In the genomic region with DNA sequence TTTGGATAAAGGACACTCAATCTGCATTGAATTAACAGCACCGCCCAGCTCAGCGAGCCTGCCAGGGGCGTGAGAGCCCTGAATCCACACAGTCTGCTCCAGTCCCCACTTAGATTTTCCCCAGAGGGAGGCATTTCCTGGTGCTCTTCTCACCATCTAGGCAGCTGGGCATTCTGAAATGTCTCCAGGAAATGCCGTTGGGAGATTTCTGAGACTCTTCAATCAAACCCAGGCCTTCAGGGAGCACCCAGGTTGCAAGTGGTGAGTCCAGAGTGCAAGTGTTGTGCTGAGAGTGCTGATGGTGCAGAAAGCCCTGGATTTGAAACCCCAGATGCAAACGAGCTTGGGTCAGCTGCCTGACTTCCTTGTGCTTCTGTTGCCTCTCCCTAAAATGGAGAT, we compare ENCODE assay signal across 11 cellular contexts. TPM values are rescaled to one million over a fixed set of nuclear protein-coding genes. Genes with fewer than 3 reads are reported as not detected.
DNase-seq lines count a peak whose midpoint lies in the region; ATAC-seq, FAIRE-seq and TF ChIP-seq lines count a peak whose summit lies in the region.
"Had no signal": no experiment of that assay in that cellular context is flagged by ENCODE, and none has a peak within 500 bp of the region (broad histone marks: within the 10 kb centered on the region; RNA-seq: fewer than 3 reads in every experiment).

No MANE protein-coding gene starts in this region.

- no peak overlapping the region for H2AFZ ChIP-seq in GM12878 (ENCODE audit: control insufficient read depth, low read depth, low read length)

- H3K27ac ChIP-seq in GM12878 (ENCODE audit: control insufficient read depth, insufficient read depth) (no peak overlapping the region), lower lobe of right lung (no peak overlapping the region)

- TF ChIP-seq EP300 in GM12878 (IDR thresholded peaks at IDR 0.05; ENCODE audit: borderline replicate concordance in 1 of 2, control insufficient read depth in 1 of 2, low read depth in 2 of 2, low read length in 2 of 2), result no peak

- SMC1A ChIA-PET in GM12878 (lab: Charles Lee; ENCODE audit: uncharacterized antibody, unreplicated experiment), result interaction anchor here (0.6 to 4.6 kb wide), 3 partner anchors 43 to 523 kb away, joined by 3 to 62 read pairs (median 5); no protein-coding TSS in a partner anchor

- BruUV-seq in GM12878 (replicated peaks; lab: Mats Ljungman, UMichigan) (no TSS peak), MCF 10A (replicated peaks; lab: Mats Ljungman, UMichigan) (no TSS peak)

- no peaks in the 10 kb centered on the region for H3K27me3 ChIP-seq in GM12878 (replicated peaks in 1 of 2; ENCODE audit: control insufficient read depth in 2 of 2, insufficient read depth in 2 of 2, low read length in 1 of 2)
- H3K27me3 ChIP-seq in lower lobe of right lung (ENCODE audit: low read depth), result no peaks in the 10 kb centered on the region

- CTCF ChIA-PET in GM12878 (lab: Yijun Ruan, JAX), result interaction anchor here (0.7 to 10.3 kb wide), 8 partner anchors 17 to 79 kb away, joined by 3 to 187 read pairs (median 4); no protein-coding TSS in a partner anchor
- CTCF ChIA-PET in MCF 10A (lab: Yijun Ruan, JAX), result interaction anchor here (0.6 to 4.7 kb wide), 24 partner anchors 9 to 1648 kb away, joined by 3 to 124 read pairs (median 4); no protein-coding TSS in a partner anchor

- DNase-seq in Right ventricle myocardium superior (no peak), cardiac septum (ENCODE audit: low spot score) (no peak), GM12878 (ENCODE audit: low read depth, low spot score) (no peak), lower lobe of right lung (no peak), HT-29 (ENCODE audit: low spot score) (no peak), MCF 10A (ENCODE audit: unreplicated experiment) (no peak), amniotic stem cell (lab: John Stamatoyannopoulos, UW) (no peak)
- DNase-seq: activated CD4-positive, CD25-positive, alpha-beta regulatory T cell treated with anti-CD3 and anti-CD28 coated beads, Interleukin-2, amount 50 U/mL, for 72 hours; occipital lobe had no signal

- RAD21 ChIA-PET in GM12878 (lab: Charles Lee; ENCODE audit: unreplicated experiment), result interaction anchor here (1.1 to 7.3 kb wide), 3 partner anchors 28 to 233 kb away, joined by 3 to 75 read pairs (median 5); no protein-coding TSS in a partner anchor

- no peak for TF ChIP-seq POLR2A in GM12878 (IDR thresholded peaks at IDR 0.05; ENCODE audit: low read depth, low read length)

- H3K27ac Mint-ChIP-seq in MCF 10A (ENCODE audit: low read depth, unreplicated experiment), result no peak overlapping the region
- H3K27ac Mint-ChIP-seq: memory B cell had no signal

- WGBS in GM12878 (ENCODE audit: insufficient coverage, insufficient replicate concordance, low lambda C conversion rate, missing lambda C conversion rate), result 60% methylated on average over 5 of the region's 5 CpGs

- ATAC-seq in Right ventricle myocardium superior (ENCODE audit: poor library complexity) (peak; percentile 54), GM12878 (peak; percentile 39), lower lobe of right lung (peak; percentile 60 to 89), HG03520 (IDR thresholded peaks at IDR 0.05; ENCODE audit: unreplicated experiment) (no peak)

- no peaks in the 10 kb centered on the region for H3K27me3 Mint-ChIP-seq in MCF 10A (ENCODE audit: insufficient read depth, unreplicated experiment)

- H3K9me3 Mint-ChIP-seq in MCF 10A (ENCODE audit: unreplicated experiment), result no peaks in the 10 kb centered on the region

- H3K36me3 ChIP-seq in GM12878 (ENCODE audit: control insufficient read depth in 2 of 2, insufficient read depth in 2 of 2, low read length in 1 of 2) (no peaks in the 10 kb centered on the region), lower lobe of right lung (no peaks in the 10 kb centered on the region)

- H3K4me2 ChIP-seq in GM12878 (ENCODE audit: control insufficient read depth, insufficient read depth), result no peak overlapping the region

- in situ Hi-C loops in GM12878 (cut with MboI), result no loop called here

- TF ChIP-seq CTCF in GM12878 (IDR thresholded peaks at IDR 0.05 in 2 of 3, conservative IDR thresholded peaks at IDR 0.05 in 1 of 3; ENCODE audit: control insufficient read depth in 2 of 3, extremely low read depth in 1 of 3, insufficient read depth in 1 of 3, low read depth in 3 of 3, low read length in 3 of 3) (no peak), lower lobe of right lung (IDR thresholded peaks at IDR 0.05) (no peak), MCF 10A (IDR thresholded peaks at IDR 0.05; ENCODE audit: unreplicated experiment) (no peak)

- no peaks in the 10 kb centered on the region for H3K79me2 ChIP-seq in GM12878 (ENCODE audit: control insufficient read depth, insufficient read depth, low read length)

- H3K4me3 ChIP-seq in GM12878 (no peak overlapping the region), lower lobe of right lung (no peak overlapping the region)

- TF ChIP-seq RAD21 in GM12878 (IDR thresholded peaks at IDR 0.05; ENCODE audit: insufficient read depth, low read depth, low read length), result no peak

- no peaks in the 10 kb centered on the region for H4K20me1 ChIP-seq in GM12878 (ENCODE audit: control insufficient read depth, insufficient read depth)

- H3K4me1 Mint-ChIP-seq in MCF 10A (ENCODE audit: insufficient read depth, unreplicated experiment), result peaks cover under 1% of the 10 kb centered on the region

- H3K4me3 Mint-ChIP-seq in MCF 10A (ENCODE audit: unreplicated experiment), result no peak overlapping the region
- H3K4me3 Mint-ChIP-seq: memory B cell had no signal

- intact Hi-C loops in Right ventricle myocardium superior (cut with DNase I), result loop anchor here (2.0 kb wide), 1 partner anchor 67 kb away; no protein-coding TSS in a partner anchor
- intact Hi-C loops in cardiac septum (cut with DNase I), result no loop called here
- intact Hi-C loops in GM12878 (cut with micrococcal nuclease; ENCODE audit: unreplicated experiment), result loop anchor here (2.0 to 5.0 kb wide), 2 partner anchors 234 to 253 kb away; no protein-coding TSS in a partner anchor
- intact Hi-C loops in lower lobe of right lung (cut with DNase I), result loop anchor here (5.0 kb wide), 1 partner anchor 69 kb away; no protein-coding TSS in a partner anchor
- intact Hi-C loops in MCF 10A (cut with micrococcal nuclease), result no loop called here

- no peaks in the 10 kb centered on the region for H3K4me1 ChIP-seq in GM12878 (ENCODE audit: control insufficient read depth, insufficient read depth, low read length)
- H3K4me1 ChIP-seq in lower lobe of right lung, result peaks cover 12% of the 10 kb centered on the region

- POLR2A ChIA-PET in GM12878 (lab: Charles Lee), result no interaction called here
- POLR2A ChIA-PET in MCF 10A (lab: Yijun Ruan, JAX), result no interaction called here

- no peaks in the 10 kb centered on the region for H3K36me3 Mint-ChIP-seq in MCF 10A (ENCODE audit: insufficient read depth, unreplicated experiment)
- H3K36me3 Mint-ChIP-seq: memory B cell had no signal

- no peak for FAIRE-seq in GM12878 (lab: Jason Lieb, UNC)

- H3K9ac ChIP-seq in GM12878 (ENCODE audit: control insufficient read depth, insufficient read depth, low read length), result no peak overlapping the region

- no peaks in the 10 kb centered on the region for H3K9me3 ChIP-seq in GM12878 (replicated peaks; ENCODE audit: control insufficient read depth, insufficient read depth, low read length)
- no peaks in the 10 kb centered on the region for H3K9me3 ChIP-seq in lower lobe of right lung

RNA-seq across cellular contexts. Expression of a gene that starts 23.4 kb away (rescaled TPM):
- total RNA-seq in Right ventricle myocardium superior (2.8 TPM), cardiac septum (1.5 TPM), GM12878 (2014; rRNA removed) (0.28 TPM in 1 of 2 replicates, not detected in the other), GM12878 (2014; rRNA removed; fragmentation: Illumina TruSeq; extraction: Trizol) (0.09 TPM in 1 of 2 replicates, not detected in the other), GM12878 (2021) (0.16 and 0.44 TPM in 2 replicates), lower lobe of right lung (21.7 TPM), MCF 10A (2022) (0.17 TPM in 1 of 2 replicates, not detected in the other)
- 1.6 and 1.9 TPM in 2 replicates for total RNA-seq in GM12878 (2013; cell fraction: nucleolus; rRNA removed)
- polyA plus RNA-seq in GM12878 (2011; ENCODE audit: low read depth), result not detected
- polyA plus RNA-seq in GM12878 (2011; rRNA removed) (0.32 and 0.67 TPM in 2 replicates), GM12878 (2014; fragmentation: Illumina TruSeq; extraction: Trizol) (0.10 and 0.16 TPM in 2 replicates), GM12878 (2014; fragmentation: Nextera tagmentation; extraction: Ambion mirVana) (under 1 TPM in 1 of 2 experiments, not detected in 1; 0.07 TPM), GM12878 (2014; rRNA removed) (0.20 and 0.24 TPM in 2 replicates), GM12878 (2016; fragmentation: Nextera tagmentation; extraction: Ambion mirVana) (not detected)
- polyA plus RNA-seq in GM12878 (2011; cell fraction: cytosol; rRNA removed), result 0.45 and 0.70 TPM in 2 replicates
- 1.2 and 1.3 TPM in 2 replicates for polyA plus RNA-seq in GM12878 (2011; cell fraction: nucleus; rRNA removed)
- polyA plus RNA-seq in GM12878 (2012), result 0.23 and 0.25 TPM in 2 replicates
- 0.51 and 0.88 TPM in 2 replicates for polyA minus RNA-seq in GM12878 (2011; rRNA and poly(A)+ RNA removed)
- 0.67 TPM in 1 of 2 replicates, not detected in the other for polyA minus RNA-seq in GM12878 (2011; cell fraction: cytosol; rRNA and poly(A)+ RNA removed)
- 0.24 and 0.67 TPM in 2 replicates for polyA minus RNA-seq in GM12878 (2011; cell fraction: nucleus; rRNA and poly(A)+ RNA removed)
- 0.70 and 2.1 TPM in 2 replicates for total RNA-seq in HT-29 (2014; rRNA removed; shearing (Covaris generic))
- total RNA-seq: occipital lobe had no signal

RNA-seq across cellular contexts. Expression of a gene that starts 41.4 kb away (rescaled TPM):
- total RNA-seq in Right ventricle myocardium superior (284 TPM), cardiac septum (251 TPM), GM12878 (2014; rRNA removed) (248 and 277 TPM in 2 replicates), GM12878 (2014; rRNA removed; fragmentation: Illumina TruSeq; extraction: Trizol) (966 and 1,022 TPM in 2 replicates), GM12878 (2021) (263 and 272 TPM in 2 replicates), lower lobe of right lung (172 TPM), MCF 10A (2022) (76.8 and 104 TPM in 2 replicates)
- total RNA-seq in GM12878 (2013; cell fraction: nucleolus; rRNA removed), result 63.4 and 65.2 TPM in 2 replicates
- polyA plus RNA-seq in GM12878 (2011; ENCODE audit: low read depth), result 615 TPM
- polyA plus RNA-seq in GM12878 (2011; rRNA removed) (774 and 970 TPM in 2 replicates), GM12878 (2014; fragmentation: Illumina TruSeq; extraction: Trizol) (1,042 and 1,487 TPM in 2 replicates), GM12878 (2014; fragmentation: Nextera tagmentation; extraction: Ambion mirVana) (1,000 to 10,000 TPM; 2,131 to 2,567 TPM), GM12878 (2014; rRNA removed) (776 and 805 TPM in 2 replicates), GM12878 (2016; fragmentation: Nextera tagmentation; extraction: Ambion mirVana) (100 to 1,000 TPM; 921 to 985 TPM)
- 340 and 440 TPM in 2 replicates for polyA plus RNA-seq in GM12878 (2011; cell fraction: cytosol; rRNA removed)
- polyA plus RNA-seq in GM12878 (2011; cell fraction: nucleus; rRNA removed), result 206 and 275 TPM in 2 replicates
- polyA plus RNA-seq in GM12878 (2012), result 526 and 550 TPM in 2 replicates
- polyA minus RNA-seq in GM12878 (2011; rRNA and poly(A)+ RNA removed), result 118 and 135 TPM in 2 replicates
- 55.1 and 61.9 TPM in 2 replicates for polyA minus RNA-seq in GM12878 (2011; cell fraction: cytosol; rRNA and poly(A)+ RNA removed)
- polyA minus RNA-seq in GM12878 (2011; cell fraction: nucleus; rRNA and poly(A)+ RNA removed), result 82.2 and 112 TPM in 2 replicates
- 152 and 179 TPM in 2 replicates for total RNA-seq in HT-29 (2014; rRNA removed; shearing (Covaris generic))

RNA-seq across cellular contexts. Expression of a gene that starts 41.6 kb away (rescaled TPM):
- total RNA-seq in Right ventricle myocardium superior (7.9 TPM), cardiac septum (11.7 TPM), GM12878 (2014; rRNA removed) (19.3 and 25.1 TPM in 2 replicates), GM12878 (2014; rRNA removed; fragmentation: Illumina TruSeq; extraction: Trizol) (21.0 and 23.3 TPM in 2 replicates), GM12878 (2021) (13.7 and 14.0 TPM in 2 replicates), lower lobe of right lung (11.6 TPM), MCF 10A (2022) (9.7 and 9.8 TPM in 2 replicates)
- total RNA-seq in GM12878 (2013; cell fraction: nucleolus; rRNA removed), result 8.3 and 12.3 TPM in 2 replicates
- polyA plus RNA-seq in GM12878 (2011; ENCODE audit: low read depth), result 54.7 TPM
- polyA plus RNA-seq in GM12878 (2011; rRNA removed) (27.2 and 30.7 TPM in 2 replicates), GM12878 (2014; fragmentation: Illumina TruSeq; extraction: Trizol) (23.7 and 35.3 TPM in 2 replicates), GM12878 (2014; fragmentation: Nextera tagmentation; extraction: Ambion mirVana) (10 to 100 TPM; 45.0 to 46.1 TPM), GM12878 (2014; rRNA removed) (21.1 and 21.5 TPM in 2 replicates), GM12878 (2016; fragmentation: Nextera tagmentation; extraction: Ambion mirVana) (10 to 100 TPM; 27.3 to 29.9 TPM)
- polyA plus RNA-seq in GM12878 (2011; cell fraction: cytosol; rRNA removed), result 8.5 and 9.2 TPM in 2 replicates
- 6.0 and 7.6 TPM in 2 replicates for polyA plus RNA-seq in GM12878 (2011; cell fraction: nucleus; rRNA removed)
- polyA plus RNA-seq in GM12878 (2012), result 20.1 and 25.4 TPM in 2 replicates
- polyA minus RNA-seq in GM12878 (2011; rRNA and poly(A)+ RNA removed), result 4.8 and 8.6 TPM in 2 replicates
- polyA minus RNA-seq in GM12878 (2011; cell fraction: cytosol; rRNA and poly(A)+ RNA removed), result 1.5 and 2.0 TPM in 2 replicates
- 8.0 and 16.5 TPM in 2 replicates for polyA minus RNA-seq in GM12878 (2011; cell fraction: nucleus; rRNA and poly(A)+ RNA removed)
- 0.25 and 2.8 TPM in 2 replicates for total RNA-seq in HT-29 (2014; rRNA removed; shearing (Covaris generic))

Comparison
In these comparisons a context has a peak if more than half of its experiments do, and no peak if none do; other contexts are left out.
1. intact Hi-C loops: an anchor here in Right ventricle myocardium superior (2.0 kb wide), GM12878 (2.0 to 5.0 kb wide) and lower lobe of right lung (5.0 kb wide); none called in cardiac septum and MCF 10A.